23 cellular contexts compared by ENCODE assay signal in genomic region chr2:46175409-46175808, GRCh38.
DNase-seq lines count a peak whose midpoint lies in the region; ATAC-seq, FAIRE-seq and TF ChIP-seq lines count a peak whose summit lies in the region.
"Had no signal": no experiment of that assay in that cellular context is flagged by ENCODE, and none has a peak within 500 bp of the region (broad histone marks: within the 10 kb centered on the region; RNA-seq: fewer than 3 reads in every experiment).

No MANE protein-coding gene starts in this region.

- no peak overlapping the region for H3K9ac ChIP-seq in HepG2 (ENCODE audit: insufficient read depth, low read depth, low read length)
- no peak overlapping the region for H3K9ac ChIP-seq in adipocyte (ENCODE audit: low read length)
- peak overlapping the region; percentile 17 for H3K9ac ChIP-seq in smooth muscle cell (ENCODE audit: low read depth)
- H3K9ac ChIP-seq in mesendoderm (ENCODE audit: low read length): no peak overlapping the region

- intact Hi-C loops in HepG2 (cut with micrococcal nuclease; ENCODE audit: unreplicated experiment) (no loop called here), right lobe of liver (cut with DNase I) (no loop called here), A673 (cut with micrococcal nuclease; ENCODE audit: unreplicated experiment) (no loop called here)

- no peak for FAIRE-seq in HepG2 (lab: Jason Lieb, UNC)

- H3K79me2 ChIP-seq in HepG2 (ENCODE audit: insufficient read depth, low read length) (no peaks in the 10 kb centered on the region), smooth muscle cell (ENCODE audit: low read depth) (no peaks in the 10 kb centered on the region), mesendoderm (ENCODE audit: control insufficient read depth, insufficient read depth, low read length) (no peaks in the 10 kb centered on the region)

- H3F3A ChIP-seq in smooth muscle cell (ENCODE audit: low read depth): peaks cover 40% of the 10 kb centered on the region

- H3K4me2 ChIP-seq in HepG2 (ENCODE audit: low read depth, low read length): no peak overlapping the region
- peak overlapping the region; percentile 17 for H3K4me2 ChIP-seq in smooth muscle cell
- H3K4me2 ChIP-seq in mesendoderm (ENCODE audit: low read length): no peak overlapping the region
- H3K4me2 ChIP-seq: PC-9 had no signal

- H3K23ac ChIP-seq in mesendoderm (ENCODE audit: low read length): no peak overlapping the region

- TF ChIP-seq EP300 in HepG2 (IDR thresholded peaks at IDR 0.05; ENCODE audit: low read depth in 2 of 2, low read length in 2 of 2) (no peak), HepG2 (CRISPR knock-in tag; IDR thresholded peaks at IDR 0.05; ENCODE audit: borderline replicate concordance) (no peak)

- CTCF ChIA-PET in HepG2 (lab: Yijun Ruan, JAX; ENCODE audit: low intra/inter-chr PET ratio, low total read pairs): no interaction called here
- CTCF ChIA-PET in A673 (lab: Charles Lee): no interaction called here

- H3K4me3 ChIP-seq in HepG2 (replicated peaks in 1 of 3; ENCODE audit: insufficient read depth in 1 of 3, low read depth in 2 of 3, low read length in 3 of 3) (no peak overlapping the region), right lobe of liver (no peak overlapping the region), adipocyte (ENCODE audit: low read length) (no peak overlapping the region), fibroblast of pulmonary artery (replicated peaks; ENCODE audit: low read depth, low read length) (no peak overlapping the region), smooth muscle cell (no peak overlapping the region), coronary artery (no peak overlapping the region), A673 (ENCODE audit: low read depth, low read length, poor library complexity, severe bottlenecking) (no peak overlapping the region), mesendoderm (ENCODE audit: low read length) (no peak overlapping the region)
- H3K4me3 ChIP-seq: PC-9, right atrium auricular region, upper lobe of left lung had no signal

- H2AFZ ChIP-seq in HepG2 (ENCODE audit: low read length): no peak overlapping the region
- no peak overlapping the region for H2AFZ ChIP-seq in smooth muscle cell (ENCODE audit: low read depth)
- H2AFZ ChIP-seq: PC-9 had no signal

- H3K56ac ChIP-seq in mesendoderm (ENCODE audit: low read length): no peak overlapping the region

- H3K4me1 ChIP-seq in HepG2 (ENCODE audit: insufficient read depth, low read length) (peaks cover 19% of the 10 kb centered on the region), right lobe of liver (no peaks in the 10 kb centered on the region), adipocyte (ENCODE audit: control insufficient read depth, insufficient read depth, low read length) (peaks cover 26% of the 10 kb centered on the region), smooth muscle cell (ENCODE audit: low read depth) (peaks cover 26% of the 10 kb centered on the region), A673 (ENCODE audit: insufficient read depth, low read length, poor library complexity, severe bottlenecking) (no peaks in the 10 kb centered on the region), mesendoderm (ENCODE audit: control insufficient read depth, low read depth, low read length) (peaks cover 2% of the 10 kb centered on the region)

- BruUV-seq in HepG2 (replicated peaks; lab: Mats Ljungman, UMichigan) (no TSS peak), A673 (replicated peaks; lab: Mats Ljungman, UMichigan) (no TSS peak)

- H2BK120ac ChIP-seq in mesendoderm (ENCODE audit: low read depth, low read length): no peak overlapping the region

- H3K27me3 ChIP-seq in HepG2 (ENCODE audit: control insufficient read depth in 1 of 2, insufficient read depth in 2 of 2, low read length in 2 of 2) (peaks cover 4 to 29% of the 10 kb centered on the region in 2 experiments; a peak in 3 of 5 replicates), right lobe of liver (no peaks in the 10 kb centered on the region), adipocyte (replicated peaks; ENCODE audit: control insufficient read depth, insufficient read depth, low read length) (no peaks in the 10 kb centered on the region), smooth muscle cell (ENCODE audit: low read depth) (no peaks in the 10 kb centered on the region), A673 (replicated peaks; ENCODE audit: insufficient read depth, low read depth, low read length, poor library complexity) (no peaks in the 10 kb centered on the region), mesendoderm (ENCODE audit: insufficient read depth, low read length, poor library complexity) (no peaks in the 10 kb centered on the region)
- H3K27me3 ChIP-seq: right atrium auricular region, upper lobe of left lung had no signal

- TF ChIP-seq RAD21 in HepG2 (CRISPR knock-in tag; IDR thresholded peaks at IDR 0.05): no peak

- DNase-seq in HepG2 (ENCODE audit: low spot score) (no peak), right lobe of liver (no peak), adipocyte (ENCODE audit: low read depth) (peak; percentile 52), fibroblast of pulmonary artery (ENCODE audit: low read depth) (peak; percentile 58), smooth muscle cell (lab: John Stamatoyannopoulos, UW; ENCODE audit: unreplicated experiment) (no peak), coronary artery (ENCODE audit: low spot score) (no peak), A673 (ENCODE audit: low spot score) (no peak), mesendoderm (no peak)
- DNase-seq: activated CD4-positive, alpha-beta T cell treated with anti-CD3 and anti-CD28 coated beads for 36 hours; activated CD8-positive, alpha-beta memory T cell treated with anti-CD3 and anti-CD28 coated beads for 24 hours; activated naive CD4-positive, alpha-beta T cell treated with anti-CD3 and anti-CD28 coated beads for 36 hours; activated T-cell treated with anti-CD3 and anti-CD28 coated beads, Interleukin-2, amount 50 U/mL, for 4 hours; cerebellar nuclear complex; effector CD8-positive, alpha-beta T cell; left cardiac atrium; NCI-H1694; NCI-H2171 treated with DMSO at 0.1 percent for 48 hours; NCI-H774; PC-9; SIG-M5; upper lobe of left lung had no signal

- no peak overlapping the region for H2AK5ac ChIP-seq in mesendoderm (ENCODE audit: low read length)

- H2BK15ac ChIP-seq in mesendoderm (replicated peaks; ENCODE audit: low read depth): no peak overlapping the region

- H2BK5ac ChIP-seq in mesendoderm (ENCODE audit: low read length): no peak overlapping the region

- POLR2A ChIA-PET in HepG2 (lab: Yijun Ruan, JAX) (no interaction called here), A673 (lab: Charles Lee; ENCODE audit: low non-redundant PET) (no interaction called here)

- no peak overlapping the region for H4K5ac ChIP-seq in mesendoderm (ENCODE audit: low read length)

- H3K79me1 ChIP-seq in mesendoderm (ENCODE audit: low read length): no peaks in the 10 kb centered on the region

- WGBS in HepG2 (ENCODE audit: low lambda C conversion rate): 91% methylated on average over 4 of the region's 4 CpGs
- WGBS in right lobe of liver (ENCODE audit: insufficient coverage, low coverage, low lambda C conversion rate, missing lambda C conversion rate): 95% methylated on average over 4 of the region's 4 CpGs
- 63% methylated on average over 4 of the region's 4 CpGs for WGBS in smooth muscle cell (ENCODE audit: low lambda C conversion rate)
- no CpG with 5 or more reads among the region's 4 CpGs for WGBS in mesendoderm (ENCODE audit: extremely low coverage, insufficient coverage, low lambda C conversion rate)

- H4K8ac ChIP-seq in mesendoderm (ENCODE audit: low read depth, low read length): no peak overlapping the region

- ATAC-seq in HepG2 (no peak), right lobe of liver (no peak)
- ATAC-seq: activated CD4-positive, alpha-beta T cell treated with anti-CD3 and anti-CD28 coated beads for 36 hours; activated T-cell treated with anti-CD3 and anti-CD28 coated beads, Interleukin-2, amount 50 U/mL, for 4 hours; left cardiac atrium had no signal

- H3K36me3 ChIP-seq in HepG2 (replicated peaks in 1 of 2; ENCODE audit: control insufficient read depth in 1 of 2, insufficient read depth in 2 of 2, low read length in 2 of 2): no peaks in the 10 kb centered on the region
- no peaks in the 10 kb centered on the region for H3K36me3 ChIP-seq in right lobe of liver
- no peaks in the 10 kb centered on the region for H3K36me3 ChIP-seq in adipocyte (ENCODE audit: control insufficient read depth, insufficient read depth, low read length, severe bottlenecking)
- H3K36me3 ChIP-seq in smooth muscle cell (ENCODE audit: low read depth): no peaks in the 10 kb centered on the region
- H3K36me3 ChIP-seq in A673 (ENCODE audit: insufficient read depth, low read length, poor library complexity, severe bottlenecking): no peaks in the 10 kb centered on the region
- H3K36me3 ChIP-seq in mesendoderm (ENCODE audit: control insufficient read depth, insufficient read depth, low read length): no peaks in the 10 kb centered on the region
- H3K36me3 ChIP-seq: right atrium auricular region had no signal

- no peak for TF ChIP-seq CTCF in HepG2 (CRISPR knock-in tag; IDR thresholded peaks at IDR 0.05)
- TF ChIP-seq CTCF in right lobe of liver (IDR thresholded peaks at IDR 0.05): no peak
- no peak for TF ChIP-seq CTCF in fibroblast of pulmonary artery (IDR thresholded peaks at IDR 0.05; ENCODE audit: low read length, missing control alignments)
- no peak for TF ChIP-seq CTCF in smooth muscle cell (IDR thresholded peaks at IDR 0.05; ENCODE audit: borderline replicate concordance, insufficient read depth, poor library complexity, severe bottlenecking)
- TF ChIP-seq CTCF in coronary artery (IDR thresholded peaks at IDR 0.05): no peak
- TF ChIP-seq CTCF in A673 (conservative IDR thresholded peaks at IDR 0.05; ENCODE audit: low read depth, low read length): no peak

- H3K18ac ChIP-seq in mesendoderm (ENCODE audit: low read length): no peak overlapping the region

- H3K9me3 ChIP-seq in HepG2 (ENCODE audit: low read length) (no peaks in the 10 kb centered on the region), right lobe of liver (no peaks in the 10 kb centered on the region), adipocyte (ENCODE audit: control insufficient read depth, low read length) (no peaks in the 10 kb centered on the region), smooth muscle cell (replicated peaks; ENCODE audit: low read depth) (no peaks in the 10 kb centered on the region), A673 (ENCODE audit: low read depth, low read length, poor library complexity, severe bottlenecking) (no peaks in the 10 kb centered on the region)
- H3K9me3 ChIP-seq: right atrium auricular region, upper lobe of left lung had no signal

- H3K27ac ChIP-seq in HepG2 (ENCODE audit: extremely low read length, insufficient read depth, low read length) (no peak overlapping the region), right lobe of liver (no peak overlapping the region), smooth muscle cell (ENCODE audit: low read depth) (peak overlapping the region; percentile 78), coronary artery (no peak overlapping the region), A673 (ENCODE audit: low read depth, low read length, poor library complexity, severe bottlenecking) (no peak overlapping the region), mesendoderm (ENCODE audit: low read depth, low read length) (no peak overlapping the region)
- H3K27ac ChIP-seq: 22Rv1, right atrium auricular region had no signal

- peaks cover 4% of the 10 kb centered on the region; the same call in 1 of the 2 replicates for H4K20me1 ChIP-seq in HepG2 (ENCODE audit: insufficient read depth, low read length)
- H4K20me1 ChIP-seq in smooth muscle cell (ENCODE audit: low read depth): no peaks in the 10 kb centered on the region

- TF ChIP-seq POLR2A in HepG2 (IDR thresholded peaks at IDR 0.05; ENCODE audit: insufficient read depth in 1 of 2, low read depth in 2 of 2, low read length in 2 of 2): no peak
- no peak for TF ChIP-seq POLR2A in right lobe of liver (IDR thresholded peaks at IDR 0.05)

- in situ Hi-C loops in HepG2 (cut with HindIII; ENCODE audit: extremely low pct_ligation_motif_present, low pct_unique_long_range_greater_than_20kb): no loop called here

- no peak overlapping the region for H3K4ac ChIP-seq in mesendoderm (ENCODE audit: low read depth, low read length)

Comparison
In these comparisons a context has a peak if more than half of its experiments do, and no peak if none do; other contexts are left out.
1. DNase-seq: peak in adipocyte (single experiment) and fibroblast of pulmonary artery (single experiment); none in HepG2 (single experiment), right lobe of liver (0 of 3), smooth muscle cell (single experiment), coronary artery (single experiment), A673 (single experiment) and mesendoderm (single experiment).